1 cellular context compared by ENCODE assay signal in the genomic region with DNA sequence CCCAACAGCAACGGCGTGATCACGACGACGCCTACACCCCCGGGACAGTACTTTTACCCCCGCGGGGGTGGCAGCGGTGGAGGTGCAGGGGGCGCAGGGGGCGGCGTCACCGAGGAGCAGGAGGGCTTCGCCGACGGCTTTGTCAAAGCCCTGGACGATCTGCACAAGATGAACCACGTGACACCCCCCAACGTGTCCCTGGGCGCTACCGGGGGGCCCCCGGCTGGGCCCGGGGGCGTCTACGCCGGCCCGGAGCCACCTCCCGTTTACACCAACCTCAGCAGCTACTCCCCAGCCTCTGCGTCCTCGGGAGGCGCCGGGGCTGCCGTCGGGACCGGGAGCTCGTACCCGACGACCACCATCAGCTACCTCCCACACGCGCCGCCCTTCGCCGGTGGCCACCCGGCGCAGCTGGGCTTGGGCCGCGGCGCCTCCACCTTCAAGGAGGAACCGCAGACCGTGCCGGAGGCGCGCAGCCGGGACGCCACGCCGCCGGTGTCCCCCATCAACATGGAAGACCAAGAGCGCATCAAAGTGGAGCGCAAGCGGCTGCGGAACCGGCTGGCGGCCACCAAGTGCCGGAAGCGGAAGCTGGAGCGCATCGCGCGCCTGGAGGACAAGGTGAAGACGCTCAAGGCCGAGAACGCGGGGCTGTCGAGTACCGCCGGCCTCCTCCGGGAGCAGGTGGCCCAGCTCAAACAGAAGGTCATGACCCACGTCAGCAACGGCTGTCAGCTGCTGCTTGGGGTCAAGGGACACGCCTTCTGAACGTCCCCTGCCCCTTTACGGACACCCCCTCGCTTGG.
TF ChIP-seq lines count a peak whose summit lies in the region.

No MANE protein-coding gene starts in this region.

TF ChIP-seq in HepG2, 621 proteins besides CTCF, POLR2A, EP300 and RAD21 (continued from another document and continues in another):
- TF ChIP-seq, protein P1, sequence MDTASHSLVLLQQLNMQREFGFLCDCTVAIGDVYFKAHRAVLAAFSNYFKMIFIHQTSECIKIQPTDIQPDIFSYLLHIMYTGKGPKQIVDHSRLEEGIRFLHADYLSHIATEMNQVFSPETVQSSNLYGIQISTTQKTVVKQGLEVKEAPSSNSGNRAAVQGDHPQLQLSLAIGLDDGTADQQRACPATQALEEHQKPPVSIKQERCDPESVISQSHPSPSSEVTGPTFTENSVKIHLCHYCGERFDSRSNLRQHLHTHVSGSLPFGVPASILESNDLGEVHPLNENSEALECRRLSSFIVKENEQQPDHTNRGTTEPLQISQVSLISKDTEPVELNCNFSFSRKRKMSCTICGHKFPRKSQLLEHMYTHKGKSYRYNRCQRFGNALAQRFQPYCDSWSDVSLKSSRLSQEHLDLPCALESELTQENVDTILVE (CRISPR knock-in tag; IDR thresholded peaks at IDR 0.05): 0 out of 2 replicates have a peak, but pooled peaks have one; percentile 34
- peak; percentile 46; the same call in 1 of the 2 replicates for TF ChIP-seq ZMYM4 (CRISPR knock-in tag; IDR thresholded peaks at IDR 0.05)
- TF ChIP-seq TBL1XR1 (IDR thresholded peaks at IDR 0.05; ENCODE audit: borderline replicate concordance, low read length, partially characterized antibody): no peak
- TF ChIP-seq ZNF260 (CRISPR knock-in tag; IDR thresholded peaks at IDR 0.05; ENCODE audit: borderline replicate concordance, low read depth): no peak
- no peak for TF ChIP-seq ZFP36L2 (CRISPR knock-in tag; IDR thresholded peaks at IDR 0.05)
- TF ChIP-seq YY1 (IDR thresholded peaks at IDR 0.05; ENCODE audit: insufficient read depth, insufficient replicate concordance, low read depth, low read length): peak; percentile 74
- 0 out of 2 replicates have a peak, but pooled peaks have one; percentile 14 for TF ChIP-seq FOXJ3 (CRISPR knock-in tag; IDR thresholded peaks at IDR 0.05; ENCODE audit: borderline replicate concordance)
- TF ChIP-seq ZNF225 (CRISPR knock-in tag; IDR thresholded peaks at IDR 0.05): no peak
- no peak for TF ChIP-seq ZC3H4 (CRISPR knock-in tag; IDR thresholded peaks at IDR 0.05; ENCODE audit: borderline replicate concordance)
- no peak for TF ChIP-seq ZNF235 (CRISPR knock-in tag; IDR thresholded peaks at IDR 0.05; ENCODE audit: borderline replicate concordance)
- peak; percentile 75; the same call in 1 of the 2 replicates for TF ChIP-seq RXRA (CRISPR knock-in tag; IDR thresholded peaks at IDR 0.05)
- TF ChIP-seq ZBTB42 (CRISPR knock-in tag; IDR thresholded peaks at IDR 0.05): 0 out of 2 replicates have a peak, but pooled peaks have one; percentile 62
- peak; percentile 38; the same call in 1 of the 2 replicates for TF ChIP-seq YEATS4 (CRISPR knock-in tag; IDR thresholded peaks at IDR 0.05; ENCODE audit: borderline replicate concordance)
- TF ChIP-seq ATF5 (CRISPR knock-in tag; IDR thresholded peaks at IDR 0.05; ENCODE audit: low read depth): no peak
- TF ChIP-seq KDM2A (CRISPR knock-in tag; IDR thresholded peaks at IDR 0.05; ENCODE audit: borderline replicate concordance, low read depth): 0 out of 2 replicates have a peak, but pooled peaks have one; percentile 75
- no peak for TF ChIP-seq THAP8 (CRISPR knock-in tag; IDR thresholded peaks at IDR 0.05; ENCODE audit: borderline replicate concordance)
- TF ChIP-seq, protein P2, sequence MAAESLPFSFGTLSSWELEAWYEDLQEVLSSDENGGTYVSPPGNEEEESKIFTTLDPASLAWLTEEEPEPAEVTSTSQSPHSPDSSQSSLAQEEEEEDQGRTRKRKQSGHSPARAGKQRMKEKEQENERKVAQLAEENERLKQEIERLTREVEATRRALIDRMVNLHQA (CRISPR knock-in tag; IDR thresholded peaks at IDR 0.05): no peak
- TF ChIP-seq ELF1 (CRISPR knock-in tag; IDR thresholded peaks at IDR 0.05): peak; percentile 81
- TF ChIP-seq ZNF704 (CRISPR knock-in tag; IDR thresholded peaks at IDR 0.05; ENCODE audit: borderline replicate concordance): no peak
- TF ChIP-seq, protein P3, sequence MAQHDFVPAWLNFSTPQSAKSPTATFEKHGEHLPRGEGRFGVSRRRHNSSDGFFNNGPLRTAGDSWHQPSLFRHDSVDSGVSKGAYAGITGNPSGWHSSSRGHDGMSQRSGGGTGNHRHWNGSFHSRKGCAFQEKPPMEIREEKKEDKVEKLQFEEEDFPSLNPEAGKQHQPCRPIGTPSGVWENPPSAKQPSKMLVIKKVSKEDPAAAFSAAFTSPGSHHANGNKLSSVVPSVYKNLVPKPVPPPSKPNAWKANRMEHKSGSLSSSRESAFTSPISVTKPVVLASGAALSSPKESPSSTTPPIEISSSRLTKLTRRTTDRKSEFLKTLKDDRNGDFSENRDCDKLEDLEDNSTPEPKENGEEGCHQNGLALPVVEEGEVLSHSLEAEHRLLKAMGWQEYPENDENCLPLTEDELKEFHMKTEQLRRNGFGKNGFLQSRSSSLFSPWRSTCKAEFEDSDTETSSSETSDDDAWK (CRISPR knock-in tag; IDR thresholded peaks at IDR 0.05): no peak
- no peak for TF ChIP-seq CAMTA2 (CRISPR knock-in tag; IDR thresholded peaks at IDR 0.05; ENCODE audit: borderline replicate concordance)
- no peak for TF ChIP-seq FOXM1 (CRISPR knock-in tag; IDR thresholded peaks at IDR 0.05)
- TF ChIP-seq NR3C1 (CRISPR knock-in tag; IDR thresholded peaks at IDR 0.05): no peak
- peak; percentile 90 for TF ChIP-seq NRL (CRISPR knock-in tag; IDR thresholded peaks at IDR 0.05; ENCODE audit: borderline replicate concordance)
- no peak for TF ChIP-seq KMT2B (CRISPR knock-in tag; IDR thresholded peaks at IDR 0.05)
- no peak for TF ChIP-seq ZNF549 (CRISPR knock-in tag; IDR thresholded peaks at IDR 0.05)
- TF ChIP-seq ZNF784 (CRISPR knock-in tag; IDR thresholded peaks at IDR 0.05; ENCODE audit: borderline replicate concordance): no peak
- no peak for TF ChIP-seq PLSCR1 (CRISPR knock-in tag; IDR thresholded peaks at IDR 0.05; ENCODE audit: borderline replicate concordance)
- TF ChIP-seq, protein P4, sequence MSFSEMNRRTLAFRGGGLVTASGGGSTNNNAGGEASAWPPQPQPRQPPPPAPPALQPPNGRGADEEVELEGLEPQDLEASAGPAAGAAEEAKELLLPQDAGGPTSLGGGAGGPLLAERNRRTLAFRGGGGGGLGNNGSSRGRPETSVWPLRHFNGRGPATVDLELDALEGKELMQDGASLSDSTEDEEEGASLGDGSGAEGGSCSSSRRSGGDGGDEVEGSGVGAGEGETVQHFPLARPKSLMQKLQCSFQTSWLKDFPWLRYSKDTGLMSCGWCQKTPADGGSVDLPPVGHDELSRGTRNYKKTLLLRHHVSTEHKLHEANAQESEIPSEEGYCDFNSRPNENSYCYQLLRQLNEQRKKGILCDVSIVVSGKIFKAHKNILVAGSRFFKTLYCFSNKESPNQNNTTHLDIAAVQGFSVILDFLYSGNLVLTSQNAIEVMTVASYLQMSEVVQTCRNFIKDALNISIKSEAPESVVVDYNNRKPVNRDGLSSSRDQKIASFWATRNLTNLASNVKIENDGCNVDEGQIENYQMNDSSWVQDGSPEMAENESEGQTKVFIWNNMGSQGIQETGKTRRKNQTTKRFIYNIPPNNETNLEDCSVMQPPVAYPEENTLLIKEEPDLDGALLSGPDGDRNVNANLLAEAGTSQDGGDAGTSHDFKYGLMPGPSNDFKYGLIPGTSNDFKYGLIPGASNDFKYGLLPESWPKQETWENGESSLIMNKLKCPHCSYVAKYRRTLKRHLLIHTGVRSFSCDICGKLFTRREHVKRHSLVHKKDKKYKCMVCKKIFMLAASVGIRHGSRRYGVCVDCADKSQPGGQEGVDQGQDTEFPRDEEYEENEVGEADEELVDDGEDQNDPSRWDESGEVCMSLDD (CRISPR knock-in tag; IDR thresholded peaks at IDR 0.05; ENCODE audit: borderline replicate concordance): no peak; the same call in 1 of the 2 replicates
- TF ChIP-seq SMARCE1 (IDR thresholded peaks at IDR 0.05; ENCODE audit: borderline replicate concordance): no peak
- TF ChIP-seq ZSCAN21 (CRISPR knock-in tag; IDR thresholded peaks at IDR 0.05; ENCODE audit: borderline replicate concordance): peak; percentile 90; the same call in 1 of the 2 replicates
- no peak for TF ChIP-seq KLF11 (CRISPR knock-in tag; IDR thresholded peaks at IDR 0.05)
- TF ChIP-seq ZSCAN20 (CRISPR knock-in tag; IDR thresholded peaks at IDR 0.05; ENCODE audit: borderline replicate concordance): no peak
- TF ChIP-seq ATF7 (IDR thresholded peaks at IDR 0.05): no peak
- no peak for TF ChIP-seq ATF7 (CRISPR knock-in tag; IDR thresholded peaks at IDR 0.05)
- TF ChIP-seq IRF2 (CRISPR knock-in tag; IDR thresholded peaks at IDR 0.05): no peak
- no peak for TF ChIP-seq ZNF432 (CRISPR knock-in tag; IDR thresholded peaks at IDR 0.05; ENCODE audit: borderline replicate concordance)
- TF ChIP-seq JUN (CRISPR knock-in tag; IDR thresholded peaks at IDR 0.05): 0 out of 2 replicates have a peak, but pooled peaks have one; percentile 53
- TF ChIP-seq HMG20B (CRISPR knock-in tag; conservative IDR thresholded peaks at IDR 0.05): no peak
- TF ChIP-seq ZNF34 (CRISPR knock-in tag; IDR thresholded peaks at IDR 0.05; ENCODE audit: borderline replicate concordance): no peak
- TF ChIP-seq, protein P5, sequence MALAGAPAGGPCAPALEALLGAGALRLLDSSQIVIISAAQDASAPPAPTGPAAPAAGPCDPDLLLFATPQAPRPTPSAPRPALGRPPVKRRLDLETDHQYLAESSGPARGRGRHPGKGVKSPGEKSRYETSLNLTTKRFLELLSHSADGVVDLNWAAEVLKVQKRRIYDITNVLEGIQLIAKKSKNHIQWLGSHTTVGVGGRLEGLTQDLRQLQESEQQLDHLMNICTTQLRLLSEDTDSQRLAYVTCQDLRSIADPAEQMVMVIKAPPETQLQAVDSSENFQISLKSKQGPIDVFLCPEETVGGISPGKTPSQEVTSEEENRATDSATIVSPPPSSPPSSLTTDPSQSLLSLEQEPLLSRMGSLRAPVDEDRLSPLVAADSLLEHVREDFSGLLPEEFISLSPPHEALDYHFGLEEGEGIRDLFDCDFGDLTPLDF (CRISPR knock-in tag; IDR thresholded peaks at IDR 0.05): 0 out of 2 replicates have a peak, but pooled peaks have one; percentile 61
- TF ChIP-seq BRD4 (CRISPR knock-in tag; IDR thresholded peaks at IDR 0.05): peak; percentile 25; the same call in 1 of the 2 replicates
- TF ChIP-seq ZC3H13 (CRISPR knock-in tag; IDR thresholded peaks at IDR 0.05): peak; percentile 95
- TF ChIP-seq, protein P6, sequence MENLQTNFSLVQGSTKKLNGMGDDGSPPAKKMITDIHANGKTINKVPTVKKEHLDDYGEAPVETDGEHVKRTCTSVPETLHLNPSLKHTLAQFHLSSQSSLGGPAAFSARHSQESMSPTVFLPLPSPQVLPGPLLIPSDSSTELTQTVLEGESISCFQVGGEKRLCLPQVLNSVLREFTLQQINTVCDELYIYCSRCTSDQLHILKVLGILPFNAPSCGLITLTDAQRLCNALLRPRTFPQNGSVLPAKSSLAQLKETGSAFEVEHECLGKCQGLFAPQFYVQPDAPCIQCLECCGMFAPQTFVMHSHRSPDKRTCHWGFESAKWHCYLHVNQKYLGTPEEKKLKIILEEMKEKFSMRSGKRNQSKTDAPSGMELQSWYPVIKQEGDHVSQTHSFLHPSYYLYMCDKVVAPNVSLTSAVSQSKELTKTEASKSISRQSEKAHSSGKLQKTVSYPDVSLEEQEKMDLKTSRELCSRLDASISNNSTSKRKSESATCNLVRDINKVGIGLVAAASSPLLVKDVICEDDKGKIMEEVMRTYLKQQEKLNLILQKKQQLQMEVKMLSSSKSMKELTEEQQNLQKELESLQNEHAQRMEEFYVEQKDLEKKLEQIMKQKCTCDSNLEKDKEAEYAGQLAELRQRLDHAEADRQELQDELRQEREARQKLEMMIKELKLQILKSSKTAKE (CRISPR knock-in tag; IDR thresholded peaks at IDR 0.05; ENCODE audit: borderline replicate concordance): 0 out of 2 replicates have a peak, but pooled peaks have one; percentile 18
- TF ChIP-seq ZNF468 (CRISPR knock-in tag; IDR thresholded peaks at IDR 0.05): no peak
- TF ChIP-seq ZNF556 (CRISPR knock-in tag; IDR thresholded peaks at IDR 0.05; ENCODE audit: borderline replicate concordance): no peak
- TF ChIP-seq ZNF230 (CRISPR knock-in tag; IDR thresholded peaks at IDR 0.05): no peak
- TF ChIP-seq, protein P7, sequence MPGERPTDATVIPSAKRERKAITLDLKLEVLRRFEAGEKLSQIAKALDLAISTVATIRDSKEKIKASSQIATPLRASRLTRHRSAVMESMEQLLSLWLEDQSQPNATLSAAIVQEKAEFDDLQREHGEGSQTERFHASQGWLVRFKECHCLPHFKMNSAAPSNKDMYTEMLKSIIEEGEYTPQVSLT (CRISPR knock-in tag; IDR thresholded peaks at IDR 0.05; ENCODE audit: borderline replicate concordance, low read depth): no peak
- TF ChIP-seq SALL2 (CRISPR knock-in tag; IDR thresholded peaks at IDR 0.05): no peak; the same call in 1 of the 2 replicates
- TF ChIP-seq DMAP1 (CRISPR knock-in tag; IDR thresholded peaks at IDR 0.05): no peak; the same call in 1 of the 2 replicates
